ENCODE assay signal across 1 cellular context in genomic region chr4:40197879-40198689, GRCh38.
A peak's percentile ranks its signal among the peaks of the same experiment; 100 is the strongest.
TF ChIP-seq lines count a peak whose summit lies in the region.

No MANE protein-coding gene starts in this region.

TF ChIP-seq in K562, 482 proteins besides CTCF, POLR2A, EP300 and RAD21 (continued from another document):
- peak; percentile 46; the same call in 1 of the 2 replicates for TF ChIP-seq STAT6 (CRISPR knock-in tag; IDR thresholded peaks at IDR 0.05)
- 0 out of 2 replicates have a peak, but pooled peaks have one; percentile 50 for TF ChIP-seq HNRNPL (IDR thresholded peaks at IDR 0.05; ENCODE audit: low read depth, low read length)
- peak; percentile 75 to 82 for TF ChIP-seq NRF1 (conservative IDR thresholded peaks at IDR 0.05 in 1 of 2, IDR thresholded peaks at IDR 0.05 in 1 of 2)
- TF ChIP-seq SMARCE1 (IDR thresholded peaks at IDR 0.05): peak; percentile 76
- peak in 1 of 2 experiments; percentile 68; a peak in 2 of 4 replicates for TF ChIP-seq ARNT (IDR thresholded peaks at IDR 0.05)
- peak; percentile 62; the same call in 1 of the 2 replicates for TF ChIP-seq ZNF589 (CRISPR knock-in tag; IDR thresholded peaks at IDR 0.05; ENCODE audit: low read depth)
- TF ChIP-seq BCOR (IDR thresholded peaks at IDR 0.05): peak; percentile 34; the same call in 1 of the 2 replicates
- TF ChIP-seq ZNF778 (CRISPR knock-in tag; IDR thresholded peaks at IDR 0.05): no peak
- TF ChIP-seq ZNF277 (CRISPR knock-in tag; IDR thresholded peaks at IDR 0.05; ENCODE audit: borderline replicate concordance): no peak
- no peak for TF ChIP-seq MEF2A (IDR thresholded peaks at IDR 0.05; ENCODE audit: control insufficient read depth, low read depth, low read length)
- TF ChIP-seq RHOXF2B (CRISPR knock-in tag; conservative IDR thresholded peaks at IDR 0.05): peak; percentile 60; the same call in 1 of the 2 replicates
- peak; percentile 59 for TF ChIP-seq PKNOX1 (IDR thresholded peaks at IDR 0.05)
- no peak for TF ChIP-seq PTRF (tag; IDR thresholded peaks at IDR 0.05)
- TF ChIP-seq GATAD2A (IDR thresholded peaks at IDR 0.05): peak; percentile 61; the same call in 1 of the 2 replicates
- peak; percentile 71; the same call in 1 of the 2 replicates for TF ChIP-seq POLR2AphosphoS5 (IDR thresholded peaks at IDR 0.05; ENCODE audit: control insufficient read depth, insufficient read depth, low read depth, low read length)
- peak; percentile 72 for TF ChIP-seq POLR2B (IDR thresholded peaks at IDR 0.05; ENCODE audit: low read depth, partially characterized antibody)
- peak; percentile 53 for TF ChIP-seq CXXC5 (CRISPR knock-in tag; IDR thresholded peaks at IDR 0.05)
- 0 out of 2 replicates have a peak, but pooled peaks have one; percentile 17 for TF ChIP-seq SP1 (CRISPR knock-in tag; IDR thresholded peaks at IDR 0.05)
- no peak for TF ChIP-seq PHTF2 (CRISPR knock-in tag; IDR thresholded peaks at IDR 0.05)
- no peak for TF ChIP-seq CHD1 (IDR thresholded peaks at IDR 0.05; ENCODE audit: low read length)
- peak; percentile 90 for TF ChIP-seq SMAD4 (CRISPR knock-in tag; conservative IDR thresholded peaks at IDR 0.05)
- peak; percentile 26; the same call in 1 of the 2 replicates for TF ChIP-seq VEZF1 (CRISPR knock-in tag; IDR thresholded peaks at IDR 0.05)
- 0 out of 2 replicates have a peak, but pooled peaks have one; percentile 43 for TF ChIP-seq ZBTB9 (CRISPR knock-in tag; IDR thresholded peaks at IDR 0.05)
- TF ChIP-seq BMI1 (IDR thresholded peaks at IDR 0.05; ENCODE audit: low read length): no peak
- TF ChIP-seq HBP1 (CRISPR knock-in tag; IDR thresholded peaks at IDR 0.05): 0 out of 2 replicates have a peak, but pooled peaks have one; percentile 72
- peak; percentile 40; the same call in 1 of the 2 replicates for TF ChIP-seq TAF7 (tag; IDR thresholded peaks at IDR 0.05)
- peak; percentile 54; the same call in 1 of the 2 replicates for TF ChIP-seq TOE1 (IDR thresholded peaks at IDR 0.05; ENCODE audit: borderline replicate concordance)
- TF ChIP-seq TOE1 (CRISPR knock-in tag; IDR thresholded peaks at IDR 0.05; ENCODE audit: borderline replicate concordance, low read depth): no peak
- TF ChIP-seq FIP1L1 (IDR thresholded peaks at IDR 0.05; ENCODE audit: low read depth, low read length, poor library complexity, severe bottlenecking): no peak
- TF ChIP-seq TFE3 (CRISPR knock-in tag; IDR thresholded peaks at IDR 0.05): no peak
- TF ChIP-seq CTBP1 (IDR thresholded peaks at IDR 0.05; ENCODE audit: borderline replicate concordance): peak; percentile 95
- no peak for TF ChIP-seq POU5F1 (IDR thresholded peaks at IDR 0.05; ENCODE audit: borderline replicate concordance, low read depth, low read length, partially characterized antibody)
- peak; percentile 55 for TF ChIP-seq TAL1 (IDR thresholded peaks at IDR 0.05)
- TF ChIP-seq MTA1 (IDR thresholded peaks at IDR 0.05; ENCODE audit: borderline replicate concordance): peak; percentile 45; the same call in 1 of the 2 replicates
- no peak for TF ChIP-seq RBBP5 (IDR thresholded peaks at IDR 0.05; ENCODE audit: borderline replicate concordance, insufficient read depth, low read length, poor library complexity, severe bottlenecking)
- no peak for TF ChIP-seq ETS2 (tag; IDR thresholded peaks at IDR 0.05; ENCODE audit: borderline replicate concordance, poor library complexity, severe bottlenecking)
- peak in 1 of 2 experiments; percentile 68; a peak in 1 of 4 replicates for TF ChIP-seq ETV6 (IDR thresholded peaks at IDR 0.05; ENCODE audit: borderline replicate concordance in 1 of 2, low read depth in 2 of 2, low read length in 1 of 2)
- TF ChIP-seq ETV6 (CRISPR knock-in tag; IDR thresholded peaks at IDR 0.05; ENCODE audit: borderline replicate concordance): no peak
- TF ChIP-seq ZNF12 (CRISPR knock-in tag; IDR thresholded peaks at IDR 0.05): no peak
